Comparison of ENCODE assay signal across 8 cellular contexts in the genomic region with DNA sequence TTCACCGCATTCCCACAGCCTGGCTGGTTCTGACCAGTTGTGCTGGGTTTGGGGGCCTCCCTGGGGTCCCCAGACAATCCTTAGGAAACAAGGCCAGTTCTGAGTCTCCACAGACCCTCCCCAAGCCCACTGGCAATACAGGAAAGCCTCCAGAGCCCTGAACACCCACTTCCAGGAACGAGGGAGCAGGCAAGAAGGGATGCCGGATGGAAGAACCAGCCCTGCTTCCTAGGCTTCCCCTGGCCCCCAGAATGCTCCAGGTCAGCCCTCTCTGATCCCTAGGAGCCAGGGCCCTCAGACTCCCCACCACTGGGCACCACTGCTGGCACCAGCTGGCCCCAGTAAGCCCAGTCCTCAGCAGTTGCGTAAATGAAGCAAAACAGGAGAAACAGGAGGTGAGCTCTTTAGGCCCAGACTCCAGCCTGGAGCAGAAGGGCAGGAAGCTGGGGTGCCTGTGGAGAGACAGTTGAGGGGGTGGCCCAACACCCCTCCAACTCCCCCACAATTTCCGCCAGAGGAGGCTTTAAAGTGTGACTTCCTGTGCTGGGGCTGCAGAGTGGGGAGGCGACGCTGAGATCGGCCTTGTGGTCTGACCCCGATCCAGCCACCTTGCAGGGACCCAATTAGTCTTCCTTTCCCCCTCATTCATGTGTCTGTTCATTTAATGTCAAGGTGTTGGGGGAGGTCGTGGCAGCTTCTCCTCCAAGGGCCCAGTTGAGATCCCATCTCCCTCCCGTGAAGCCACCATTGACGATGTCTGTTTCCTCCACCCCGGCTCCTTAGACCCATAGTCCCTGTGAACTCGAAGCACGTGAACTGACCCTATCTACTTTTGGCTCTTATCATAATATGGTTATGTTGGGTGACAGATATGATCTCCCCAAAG. TPM values are rescaled to one million over a fixed set of nuclear protein-coding genes. Genes with fewer than 3 reads are reported as not detected.
DNase-seq lines count a peak whose midpoint lies in the region; ATAC-seq and TF ChIP-seq lines count a peak whose summit lies in the region.

No MANE protein-coding gene starts in this region.

- peak overlapping the region; percentile 23 for H3K9ac ChIP-seq in mammary epithelial cell (ENCODE audit: insufficient read depth, low read length)

- no peaks in the 10 kb centered on the region for H3K27me3 ChIP-seq in mammary epithelial cell (ENCODE audit: insufficient read depth, low read length)

- in situ Hi-C loops in mammary epithelial cell (cut with MboI; ENCODE audit: low sequenced_read_pairs in 2 of 2): loop anchor here in 1 of 2 donors (5.0 kb wide), 1 partner anchor 35 kb away; no protein-coding TSS in a partner anchor

- H3K4me1 ChIP-seq in mammary epithelial cell (ENCODE audit: insufficient read depth, low read length) (peaks cover 79% of the 10 kb centered on the region), mesodermal cell (ENCODE audit: control insufficient read depth, insufficient read depth, low read length, poor library complexity, severe bottlenecking) (peaks cover 72% of the 10 kb centered on the region), urinary bladder (ENCODE audit: insufficient read depth) (peaks cover 2% of the 10 kb centered on the region)

- intact Hi-C loops in mammary epithelial cell (cut with micrococcal nuclease): loop anchor here (1.0 to 5.0 kb wide), 4 partner anchors 35 to 130 kb away; partner anchors contain the start of gene LTBR

- CTCF ChIA-PET in mammary epithelial cell (lab: Charles Lee; ENCODE audit: low non-redundant PET): interaction anchor here (0.5 to 1.2 kb wide), 4 partner anchors 14 to 156 kb away, joined by 4 to 43 read pairs (median 10); partner anchors contain the start of genes MRPL51 and SCNN1A

- WGBS in mammary epithelial cell (ENCODE audit: low coverage, missing lambda C conversion rate): 60% methylated on average over 14 of the region's 15 CpGs
- 43 to 49% methylated on average over 8 to 9 of the region's 15 CpGs for WGBS in mesodermal cell (ENCODE audit: insufficient coverage in 2 of 2), 2 experiments
- WGBS in urinary bladder: 27% methylated on average over 15 of the region's 15 CpGs

- DNase-seq in mammary epithelial cell (no peak), cortex of kidney (lab: John Stamatoyannopoulos, UW) (no peak), NCI-H1092 (lab: John Stamatoyannopoulos, UW) (no peak)

- H3K4me3 ChIP-seq in mammary epithelial cell (replicated peaks in 1 of 3; ENCODE audit: insufficient read depth in 1 of 3, low read depth in 2 of 3, low read length in 3 of 3) (peak overlapping the region; percentile 6 to 36 (median 26)), mesodermal cell (ENCODE audit: extremely low read depth, insufficient read depth, low read length, poor library complexity, severe bottlenecking) (peak overlapping the region; percentile 26), urinary bladder (ENCODE audit: low read depth, low read length) (peak overlapping the region; percentile 4)

- H4K20me1 ChIP-seq in mammary epithelial cell (ENCODE audit: insufficient read depth, low read length): peaks cover 2% of the 10 kb centered on the region

- dilution Hi-C loops in mammary epithelial cell (cut with HindIII; ENCODE audit: low sequenced_read_pairs): no loop called here

- peaks cover 6% of the 10 kb centered on the region for H3K36me3 ChIP-seq in mammary epithelial cell (ENCODE audit: insufficient read depth, low read length)
- peaks cover 56% of the 10 kb centered on the region for H3K36me3 ChIP-seq in mesodermal cell (ENCODE audit: control insufficient read depth, insufficient read depth, low read length)
- H3K36me3 ChIP-seq in urinary bladder (ENCODE audit: insufficient read depth): no peaks in the 10 kb centered on the region

- H2AFZ ChIP-seq in mammary epithelial cell (ENCODE audit: low read depth, low read length): no peak overlapping the region

- H3K79me2 ChIP-seq in mammary epithelial cell (ENCODE audit: insufficient read depth, low read length): peaks cover 70% of the 10 kb centered on the region

- H3K9me3 ChIP-seq in mammary epithelial cell (replicated peaks; ENCODE audit: insufficient read depth, low read length) (no peaks in the 10 kb centered on the region), mesodermal cell (ENCODE audit: control insufficient read depth, low read length) (no peaks in the 10 kb centered on the region)

- TF ChIP-seq CTCF in mammary epithelial cell (conservative IDR thresholded peaks at IDR 0.05 in 1 of 2, IDR thresholded peaks at IDR 0.05 in 1 of 2; ENCODE audit: extremely low read depth in 1 of 2, insufficient read depth in 1 of 2, low read depth in 1 of 2, low read length in 2 of 2): no peak

- peak overlapping the region; percentile 73 for H3K4me2 ChIP-seq in mammary epithelial cell (ENCODE audit: insufficient read depth, low read depth, low read length)

- no TSS peak for BruUV-seq in mammary epithelial cell (replicated peaks; lab: Mats Ljungman, UMichigan)

- peak overlapping the region; percentile 88 for H3K27ac ChIP-seq in mammary epithelial cell (ENCODE audit: insufficient read depth, low read depth, low read length)
- peak overlapping the region; percentile 99 for H3K27ac ChIP-seq in mesodermal cell (ENCODE audit: low read depth, low read length, severe bottlenecking)
- peak overlapping the region; percentile 82 for H3K27ac ChIP-seq in urinary bladder (ENCODE audit: low read depth)

- peak; percentile 29 for ATAC-seq in GM18861 (IDR thresholded peaks at IDR 0.05; ENCODE audit: unreplicated experiment)
- peak; percentile 0; the same call in 1 of the 3 replicates for ATAC-seq in SK-N-SH treated with all-trans-retinoic acid at 6 μM for 48 hours
- no peak for ATAC-seq in GM21423 (IDR thresholded peaks at IDR 0.05; ENCODE audit: unreplicated experiment)

TF ChIP-seq in SK-N-SH treated with all-trans-retinoic acid at 6 μM for 48 hours, 23 proteins besides CTCF, POLR2A, EP300 and RAD21:
- TF ChIP-seq GLIS3 (CRISPR knock-in tag; IDR thresholded peaks at IDR 0.05) (no peak), ZFP3 (CRISPR knock-in tag; IDR thresholded peaks at IDR 0.05) (0 out of 2 replicates have a peak, but pooled peaks have one; percentile 25), TSHZ2 (CRISPR knock-in tag; IDR thresholded peaks at IDR 0.05) (no peak), BACH2 (CRISPR knock-in tag; IDR thresholded peaks at IDR 0.05; ENCODE audit: borderline replicate concordance) (no peak), ZNF8 (CRISPR knock-in tag; IDR thresholded peaks at IDR 0.05) (no peak), ESRRG (CRISPR knock-in tag; IDR thresholded peaks at IDR 0.05) (no peak), PPARA (CRISPR knock-in tag; IDR thresholded peaks at IDR 0.05; ENCODE audit: borderline replicate concordance) (no peak), RARB (CRISPR knock-in tag; IDR thresholded peaks at IDR 0.05) (no peak)

RNA-seq across cellular contexts. Expression of gene TNFRSF1A, which starts 4.8 kb away (rescaled TPM):
- total RNA-seq in mammary epithelial cell (100 to 1,000 TPM; 107 to 195 TPM), urinary bladder (56.1 TPM)
- polyA plus RNA-seq in mammary epithelial cell (87.6 TPM), urinary bladder (223 TPM)
- polyA minus RNA-seq in mammary epithelial cell: 191 TPM
- polyA plus RNA-seq in mesodermal cell (2013, experiment 1 of 2): 88.0 TPM
- 82.0 TPM for polyA plus RNA-seq in mesodermal cell (2013, experiment 2 of 2)

RNA-seq across cellular contexts. Expression of gene PLEKHG6, which starts 26.6 kb away (rescaled TPM):
- 1 to 10 TPM; 2.2 to 3.3 TPM for total RNA-seq in mammary epithelial cell
- 2.1 TPM for polyA plus RNA-seq in mammary epithelial cell
- polyA minus RNA-seq in mammary epithelial cell: not detected
- polyA plus RNA-seq in mesodermal cell (2013, experiment 1 of 2): 2.1 TPM
- 0.71 TPM for polyA plus RNA-seq in mesodermal cell (2013, experiment 2 of 2)
- total RNA-seq in urinary bladder: 6.2 TPM
- 9.6 TPM for polyA plus RNA-seq in urinary bladder

RNA-seq across cellular contexts. Expression of gene SCNN1A, which starts 38.3 kb away (rescaled TPM):
- total RNA-seq in mammary epithelial cell (100 to 1,000 TPM; 171 to 202 TPM), urinary bladder (5.7 TPM)
- polyA plus RNA-seq in mammary epithelial cell (174 TPM), urinary bladder (10.4 TPM)
- 383 TPM for polyA minus RNA-seq in mammary epithelial cell
- 0.88 TPM for polyA plus RNA-seq in mesodermal cell (2013, experiment 1 of 2)
- 0.76 TPM for polyA plus RNA-seq in mesodermal cell (2013, experiment 2 of 2)

RNA-seq across cellular contexts. Expression of gene LTBR, which starts 46.9 kb away (rescaled TPM):
- total RNA-seq in mammary epithelial cell: 100 to 1,000 TPM; 134 to 149 TPM
- 119 TPM for polyA plus RNA-seq in mammary epithelial cell
- polyA minus RNA-seq in mammary epithelial cell: 89.5 TPM
- polyA plus RNA-seq in mesodermal cell (2013, experiment 1 of 2): 8.8 TPM
- 9.0 TPM for polyA plus RNA-seq in mesodermal cell (2013, experiment 2 of 2)
- total RNA-seq in urinary bladder: 29.6 TPM
- polyA plus RNA-seq in urinary bladder: 126 TPM

Comparison
In these comparisons a context has a peak if more than half of its experiments do, and no peak if none do; other contexts are left out.
1. RNA of gene SCNN1A, which starts 38.3 kb away (total RNA-seq): 171 to 202 TPM in mammary epithelial cell; 5.7 TPM in urinary bladder (single experiment); every median in the first group is over 10 times any median in the second.
2. Peak in every context shown above with its lines, with median percentiles within 50 percentile points of each other: H3K27ac ChIP-seq and H3K4me3 ChIP-seq.